In the genomic region with DNA sequence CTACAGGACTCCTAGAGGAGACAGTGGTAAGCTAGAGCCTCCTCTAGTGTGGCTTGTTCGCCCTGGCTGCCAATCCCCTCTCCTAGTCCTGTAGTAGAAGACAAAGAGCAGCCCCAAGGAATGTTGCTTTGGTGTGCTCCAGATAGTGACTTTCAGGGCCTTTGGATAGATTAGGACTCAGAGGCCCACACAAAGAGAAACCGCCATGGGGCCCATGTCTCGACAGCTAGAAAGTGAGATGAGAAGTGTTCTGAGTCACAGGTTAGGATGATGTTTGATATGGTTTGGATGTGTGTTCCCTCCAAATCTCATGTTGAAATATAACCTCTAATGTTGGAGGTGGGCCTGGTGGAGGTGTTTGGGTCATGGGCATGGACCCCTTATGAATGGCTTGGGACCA, we compare ENCODE assay signal across 18 cellular contexts.
"Had no signal": no experiment of that assay in that cellular context is flagged by ENCODE, and none has a peak within 500 bp of the region (broad histone marks: within the 10 kb centered on the region; RNA-seq: fewer than 3 reads in every experiment).

No MANE protein-coding gene starts in this region.

- H3K27ac ChIP-seq: RWPE1 had no signal

- ATAC-seq: Panc1 had no signal

- DNase-seq: KBM-7, MV-4-11, NCI-H1048, NCI-H1105, NCI-H1417, NCI-H146, NCI-H1694 treated with DMSO at 0.1 percent for 48 hours, NCI-H1930, NCI-H2081, NCI-H2107, NCI-H2227 treated with DMSO at 0.1 percent for 48 hours, NCI-H524, NCI-H526 treated with DMSO at 0.1 percent for 48 hours, NCI-H748 treated with DMSO at 0.1 percent for 48 hours, SHP77, SK-N-SH had no signal
